1 cellular context compared by ENCODE assay signal in the genomic region with DNA sequence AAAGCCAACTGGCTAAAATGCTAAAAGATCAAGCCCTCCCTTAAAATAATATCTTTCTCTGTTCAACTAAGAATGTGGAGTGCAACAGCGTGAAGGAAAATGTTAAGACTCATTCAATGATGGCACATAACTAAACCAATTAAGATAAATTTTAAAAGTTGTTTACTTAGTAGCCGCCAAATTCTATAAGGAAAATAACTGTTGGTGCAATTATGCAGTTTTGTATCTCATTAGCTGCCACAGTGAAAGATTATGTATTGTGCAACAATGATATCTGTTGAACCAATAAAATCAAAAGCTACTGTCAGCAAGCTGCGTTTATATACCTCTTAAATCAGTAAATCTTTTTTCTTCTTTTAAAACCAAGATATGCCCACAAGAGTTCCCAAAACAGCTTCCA.
A peak's percentile ranks its signal among the peaks of the same experiment; 100 is the strongest.
TF ChIP-seq lines count a peak whose summit lies in the region.

No MANE protein-coding gene starts in this region.

TF ChIP-seq in HEK293, 187 proteins besides CTCF, POLR2A, EP300 and RAD21 (continued from another document):
- TF ChIP-seq, protein P1, sequence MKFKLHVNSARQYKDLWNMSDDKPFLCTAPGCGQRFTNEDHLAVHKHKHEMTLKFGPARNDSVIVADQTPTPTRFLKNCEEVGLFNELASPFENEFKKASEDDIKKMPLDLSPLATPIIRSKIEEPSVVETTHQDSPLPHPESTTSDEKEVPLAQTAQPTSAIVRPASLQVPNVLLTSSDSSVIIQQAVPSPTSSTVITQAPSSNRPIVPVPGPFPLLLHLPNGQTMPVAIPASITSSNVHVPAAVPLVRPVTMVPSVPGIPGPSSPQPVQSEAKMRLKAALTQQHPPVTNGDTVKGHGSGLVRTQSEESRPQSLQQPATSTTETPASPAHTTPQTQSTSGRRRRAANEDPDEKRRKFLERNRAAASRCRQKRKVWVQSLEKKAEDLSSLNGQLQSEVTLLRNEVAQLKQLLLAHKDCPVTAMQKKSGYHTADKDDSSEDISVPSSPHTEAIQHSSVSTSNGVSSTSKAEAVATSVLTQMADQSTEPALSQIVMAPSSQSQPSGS (tag by site-specific recombination; IDR thresholded peaks at IDR 0.05; ENCODE audit: low read depth): no peak
- 0 out of 2 replicates have a peak, but pooled peaks have one; percentile 7 for TF ChIP-seq ZNF596 (tag by site-specific recombination; IDR thresholded peaks at IDR 0.05)
- TF ChIP-seq KLF16 (tag by site-specific recombination; IDR thresholded peaks at IDR 0.05): peak; percentile 51; the same call in 1 of the 2 replicates
- TF ChIP-seq GFI1B (tag by site-specific recombination; IDR thresholded peaks at IDR 0.05): 0 out of 2 replicates have a peak, but pooled peaks have one; percentile 9
- TF ChIP-seq TCF7L2 (IDR thresholded peaks at IDR 0.05; ENCODE audit: borderline replicate concordance, low read depth, low read length): peak; percentile 61; the same call in 1 of the 2 replicates
- TF ChIP-seq WT1 (tag by site-specific recombination; IDR thresholded peaks at IDR 0.05): peak; percentile 67
- peak; percentile 55; the same call in 1 of the 2 replicates for TF ChIP-seq BCL11B (tag by site-specific recombination; IDR thresholded peaks at IDR 0.05; ENCODE audit: low read depth)
- peak; percentile 89 for TF ChIP-seq OSR2 (tag by site-specific recombination; IDR thresholded peaks at IDR 0.05)
- no peak for TF ChIP-seq ZNF16 (tag by site-specific recombination; IDR thresholded peaks at IDR 0.05; ENCODE audit: low read depth)
- peak; percentile 61 for TF ChIP-seq ZNF629 (tag by site-specific recombination; IDR thresholded peaks at IDR 0.05)
- TF ChIP-seq ZEB2 (tag by site-specific recombination; IDR thresholded peaks at IDR 0.05): peak; percentile 78
- no peak for TF ChIP-seq ZNF155 (tag by site-specific recombination; IDR thresholded peaks at IDR 0.05)
- TF ChIP-seq, protein P2, sequence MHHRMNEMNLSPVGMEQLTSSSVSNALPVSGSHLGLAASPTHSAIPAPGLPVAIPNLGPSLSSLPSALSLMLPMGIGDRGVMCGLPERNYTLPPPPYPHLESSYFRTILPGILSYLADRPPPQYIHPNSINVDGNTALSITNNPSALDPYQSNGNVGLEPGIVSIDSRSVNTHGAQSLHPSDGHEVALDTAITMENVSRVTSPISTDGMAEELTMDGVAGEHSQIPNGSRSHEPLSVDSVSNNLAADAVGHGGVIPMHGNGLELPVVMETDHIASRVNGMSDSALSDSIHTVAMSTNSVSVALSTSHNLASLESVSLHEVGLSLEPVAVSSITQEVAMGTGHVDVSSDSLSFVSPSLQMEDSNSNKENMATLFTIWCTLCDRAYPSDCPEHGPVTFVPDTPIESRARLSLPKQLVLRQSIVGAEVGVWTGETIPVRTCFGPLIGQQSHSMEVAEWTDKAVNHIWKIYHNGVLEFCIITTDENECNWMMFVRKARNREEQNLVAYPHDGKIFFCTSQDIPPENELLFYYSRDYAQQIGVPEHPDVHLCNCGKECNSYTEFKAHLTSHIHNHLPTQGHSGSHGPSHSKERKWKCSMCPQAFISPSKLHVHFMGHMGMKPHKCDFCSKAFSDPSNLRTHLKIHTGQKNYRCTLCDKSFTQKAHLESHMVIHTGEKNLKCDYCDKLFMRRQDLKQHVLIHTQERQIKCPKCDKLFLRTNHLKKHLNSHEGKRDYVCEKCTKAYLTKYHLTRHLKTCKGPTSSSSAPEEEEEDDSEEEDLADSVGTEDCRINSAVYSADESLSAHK (tag by site-specific recombination; IDR thresholded peaks at IDR 0.05): 0 out of 2 replicates have a peak, but pooled peaks have one; percentile 24
- peak; percentile 13; the same call in 1 of the 2 replicates for TF ChIP-seq ZNF366 (tag by site-specific recombination; conservative IDR thresholded peaks at IDR 0.05)
- TF ChIP-seq ZNF529 (tag by site-specific recombination; IDR thresholded peaks at IDR 0.05; ENCODE audit: insufficient replicate concordance): no peak
- TF ChIP-seq FEZF1 (tag by site-specific recombination; IDR thresholded peaks at IDR 0.05): peak; percentile 70
- peak; percentile 46 for TF ChIP-seq KLF10 (tag by site-specific recombination; IDR thresholded peaks at IDR 0.05)
- peak; percentile 76; the same call in 1 of the 2 replicates for TF ChIP-seq SCRT2 (tag by site-specific recombination; IDR thresholded peaks at IDR 0.05)
